In genomic region chr15:65791335-65792129, GRCh38 we compare ENCODE assay signal across 1 cellular context.
TF ChIP-seq lines count a peak whose summit lies in the region.

No MANE protein-coding gene starts in this region.

TF ChIP-seq in HepG2, 621 proteins besides CTCF, POLR2A, EP300 and RAD21 (continued from another document and continues in another):
- no peak for TF ChIP-seq ZSCAN5A (CRISPR knock-in tag; IDR thresholded peaks at IDR 0.05; ENCODE audit: borderline replicate concordance)
- 0 out of 2 replicates have a peak, but pooled peaks have one; percentile 8 for TF ChIP-seq CHD2 (IDR thresholded peaks at IDR 0.05; ENCODE audit: low read depth, low read length)
- no peak for TF ChIP-seq ZMAT3 (CRISPR knock-in tag; conservative IDR thresholded peaks at IDR 0.05)
- peak; percentile 71; the same call in 1 of the 2 replicates for TF ChIP-seq KLF6 (CRISPR knock-in tag; IDR thresholded peaks at IDR 0.05)
- TF ChIP-seq ZNF33A (CRISPR knock-in tag; IDR thresholded peaks at IDR 0.05; ENCODE audit: borderline replicate concordance) = no peak
- no peak; the same call in 1 of the 2 replicates for TF ChIP-seq CSRNP1 (CRISPR knock-in tag; IDR thresholded peaks at IDR 0.05)
- no peak; the same call in 1 of the 2 replicates for TF ChIP-seq ZNF704 (CRISPR knock-in tag; IDR thresholded peaks at IDR 0.05; ENCODE audit: borderline replicate concordance)
- TF ChIP-seq TARDBP (CRISPR knock-in tag; IDR thresholded peaks at IDR 0.05) = no peak
- no peak for TF ChIP-seq ZNF841 (CRISPR knock-in tag; IDR thresholded peaks at IDR 0.05; ENCODE audit: borderline replicate concordance)
- TF ChIP-seq HOXA7 (CRISPR knock-in tag; IDR thresholded peaks at IDR 0.05) = no peak
- 0 out of 2 replicates have a peak, but pooled peaks have one; percentile 35 for TF ChIP-seq CEBPG (CRISPR knock-in tag; IDR thresholded peaks at IDR 0.05)
- no peak for TF ChIP-seq LBX2 (CRISPR knock-in tag; IDR thresholded peaks at IDR 0.05; ENCODE audit: borderline replicate concordance)
- TF ChIP-seq RARG (CRISPR knock-in tag; IDR thresholded peaks at IDR 0.05; ENCODE audit: low read depth) = no peak
- no peak for TF ChIP-seq HNRNPUL1 (IDR thresholded peaks at IDR 0.05; ENCODE audit: low read depth, low read length)
- TF ChIP-seq ZNF256 (CRISPR knock-in tag; conservative IDR thresholded peaks at IDR 0.05) = no peak
- no peak for TF ChIP-seq KIAA2018 (CRISPR knock-in tag; IDR thresholded peaks at IDR 0.05; ENCODE audit: borderline replicate concordance)
- TF ChIP-seq ATM (IDR thresholded peaks at IDR 0.05; ENCODE audit: borderline replicate concordance) = no peak
- 0 out of 2 replicates have a peak, but pooled peaks have one; percentile 51 for TF ChIP-seq SMAD3 (CRISPR knock-in tag; IDR thresholded peaks at IDR 0.05)
- no peak for TF ChIP-seq IKZF4 (CRISPR knock-in tag; IDR thresholded peaks at IDR 0.05; ENCODE audit: borderline replicate concordance, low read depth, not compliant biosample characterization)
- TF ChIP-seq ZNF839 (CRISPR knock-in tag; IDR thresholded peaks at IDR 0.05; ENCODE audit: borderline replicate concordance) = no peak
- no peak for TF ChIP-seq ZNF260 (CRISPR knock-in tag; IDR thresholded peaks at IDR 0.05; ENCODE audit: borderline replicate concordance, low read depth)
- no peak for TF ChIP-seq DPF2 (CRISPR knock-in tag; IDR thresholded peaks at IDR 0.05; ENCODE audit: borderline replicate concordance, low read depth)
- TF ChIP-seq KDM5A (IDR thresholded peaks at IDR 0.05; ENCODE audit: borderline replicate concordance, low read length) = peak; percentile 26; the same call in 1 of the 2 replicates
- TF ChIP-seq PTBP1 (IDR thresholded peaks at IDR 0.05; ENCODE audit: low read depth, low read length, poor library complexity, severe bottlenecking) = no peak
- TF ChIP-seq KLF13 (CRISPR knock-in tag; IDR thresholded peaks at IDR 0.05) = no peak
- no peak for TF ChIP-seq ZNF318 (CRISPR knock-in tag; IDR thresholded peaks at IDR 0.05)
- TF ChIP-seq ZNF800 (CRISPR knock-in tag; IDR thresholded peaks at IDR 0.05) = no peak
- TF ChIP-seq THAP8 (CRISPR knock-in tag; IDR thresholded peaks at IDR 0.05; ENCODE audit: borderline replicate concordance) = no peak; the same call in 1 of the 2 replicates
- no peak for TF ChIP-seq NONO (IDR thresholded peaks at IDR 0.05)
- TF ChIP-seq NONO (CRISPR knock-in tag; conservative IDR thresholded peaks at IDR 0.05) = no peak; the same call in 1 of the 2 replicates
- peak; percentile 58 for TF ChIP-seq KMT2A (CRISPR knock-in tag; IDR thresholded peaks at IDR 0.05)
- peak; percentile 59; the same call in 1 of the 2 replicates for TF ChIP-seq PCBP1 (IDR thresholded peaks at IDR 0.05; ENCODE audit: borderline replicate concordance, low read depth, low read length)
